In genomic region chr16:21680714-21681113, GRCh38 we compare ENCODE assay signal across 10 cellular contexts. TPM values are rescaled to one million over a fixed set of nuclear protein-coding genes. Genes with fewer than 3 reads are reported as not detected.
"Had no signal": no experiment of that assay in that cellular context is flagged by ENCODE, and none has a peak within 500 bp of the region (broad histone marks: within the 10 kb centered on the region; RNA-seq: fewer than 3 reads in every experiment).

No MANE protein-coding gene starts in this region.

RNA-seq across cellular contexts. Expression of gene OTOA, which starts 16.9 kb away (rescaled TPM):
- total RNA-seq: activated naive CD4-positive, alpha-beta T cell treated with anti-CD3 and anti-CD28 coated beads for 36 hours; activated T-cell treated with anti-CD3 and anti-CD28 coated beads, Interleukin-2, amount 50 U/mL, for 4 hours; activated T-helper 1 cell treated with anti-CD3 and anti-CD28 coated beads, Interleukin-12 subunit alpha, Interleukin-12 subunit beta, Interleukin-2, Interleukin-4 antibody, amounts not matched to agents 30 ng/mL and 10 ng/mL and 1 ng/mL, durations not matched to agents 14 hours and 24 hours and 36 hours; activated T-helper 2 cell treated with anti-CD3 and anti-CD28 coated beads, Interferon-gamma antibody, Interleukin-2, Interleukin-4, amounts not matched to agents 10 μg/mL and 5 μg/mL and 100 μg/mL, durations not matched to agents 14 hours and 24 hours and 36 hours; ascending aorta; bronchial epithelial cell had no signal
- polyA plus RNA-seq: aorta, cardiac muscle cell had no signal

RNA-seq across cellular contexts. Expression of gene IGSF6, which starts 28.3 kb away (rescaled TPM):
- total RNA-seq: activated naive CD4-positive, alpha-beta T cell treated with anti-CD3 and anti-CD28 coated beads for 36 hours; activated T-cell treated with anti-CD3 and anti-CD28 coated beads, Interleukin-2, amount 50 U/mL, for 4 hours; activated T-helper 1 cell treated with anti-CD3 and anti-CD28 coated beads, Interleukin-12 subunit alpha, Interleukin-12 subunit beta, Interleukin-2, Interleukin-4 antibody, amounts not matched to agents 30 ng/mL and 10 ng/mL and 1 ng/mL, durations not matched to agents 14 hours and 24 hours and 36 hours; activated T-helper 2 cell treated with anti-CD3 and anti-CD28 coated beads, Interferon-gamma antibody, Interleukin-2, Interleukin-4, amounts not matched to agents 10 μg/mL and 5 μg/mL and 100 μg/mL, durations not matched to agents 14 hours and 24 hours and 36 hours; astrocyte; cardiac muscle cell; chondrocyte had no signal
